In the genomic region with DNA sequence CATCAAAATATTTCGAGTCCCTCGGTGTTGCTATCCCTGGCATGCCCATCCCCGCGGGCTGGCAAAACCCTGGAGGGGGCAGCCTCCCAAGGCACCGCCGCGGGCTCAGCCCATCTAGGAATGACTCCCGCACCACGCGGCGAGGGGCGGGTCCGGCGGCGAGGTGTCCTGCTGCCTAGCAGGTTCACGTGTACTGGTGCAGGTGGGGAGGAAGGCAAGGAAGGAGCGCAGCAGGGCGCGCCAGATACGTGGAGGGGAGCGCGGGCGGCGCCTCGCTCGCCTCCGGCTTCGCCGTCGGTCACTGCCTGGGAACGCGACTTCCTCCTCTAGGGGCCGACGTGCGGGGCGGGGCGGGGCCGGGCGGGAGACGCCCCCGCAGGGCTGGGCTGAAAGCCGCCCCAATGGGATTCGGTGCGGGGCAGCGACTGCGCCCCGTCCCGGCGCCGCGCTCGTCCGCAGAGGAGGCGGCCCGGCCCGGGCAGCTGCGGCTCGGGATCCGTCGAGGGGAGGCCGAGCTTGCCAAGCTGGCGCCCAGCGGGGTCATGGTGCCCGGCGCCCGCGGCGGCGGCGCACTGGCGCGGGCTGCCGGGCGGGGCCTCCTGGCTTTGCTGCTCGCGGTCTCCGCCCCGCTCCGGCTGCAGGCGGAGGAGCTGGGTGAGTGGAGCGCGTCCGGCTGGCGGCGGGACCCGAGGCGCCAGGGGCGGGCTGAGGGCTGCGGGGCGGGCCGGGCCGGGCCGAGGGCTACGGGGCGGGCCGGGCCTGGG, we compare ENCODE assay signal across 8 cellular contexts. TPM values are rescaled to one million over a fixed set of nuclear protein-coding genes. Genes with fewer than 3 reads are reported as not detected.
A peak's percentile ranks its signal among the peaks of the same experiment; 100 is the strongest.
DNase-seq lines count a peak whose midpoint lies in the region; ATAC-seq lines count a peak whose summit lies in the region.

TSS of gene DCBLD1 (plus strand) at position 435 of the 764 bp plus-strand sequence. CDS start at position 543, 108 bp downstream.

- H3K36me3 Mint-ChIP-seq in dendritic cell treated with granulocyte-macrophage colony-stimulating factor and Interleukin-4, amounts not matched to agents 40 ng/mL and 50 ng/mL, for 4 days (ENCODE audit: low read depth): no peaks in the 10 kb centered on the region

- H3K4me1 Mint-ChIP-seq in dendritic cell treated with granulocyte-macrophage colony-stimulating factor and Interleukin-4, amounts not matched to agents 40 ng/mL and 50 ng/mL, for 4 days (ENCODE audit: low read depth): peaks cover 13% of the 10 kb centered on the region

- ATAC-seq in GM18519 (IDR thresholded peaks at IDR 0.05; ENCODE audit: low FRiP score, unreplicated experiment) (peak; percentile 70), HG02973 (IDR thresholded peaks at IDR 0.05; ENCODE audit: unreplicated experiment) (peak; percentile 77), left lobe of liver (peak; percentile 80)

- H3K27ac Mint-ChIP-seq in dendritic cell treated with granulocyte-macrophage colony-stimulating factor and Interleukin-4, amounts not matched to agents 40 ng/mL and 50 ng/mL, for 4 days: peak within 1 kb of the TSS; percentile 83

- intact Hi-C loops in dendritic cell treated with granulocyte-macrophage colony-stimulating factor and Interleukin-4, amounts not matched to agents 40 ng/mL and 50 ng/mL, for 4 days (cut with micrococcal nuclease): loop anchor here (1.0 to 10.0 kb wide), 3 partner anchors 14 to 192 kb away; partner anchors contain the start of genes GOPC and NUS1

- H3K27me3 Mint-ChIP-seq in dendritic cell treated with granulocyte-macrophage colony-stimulating factor and Interleukin-4, amounts not matched to agents 40 ng/mL and 50 ng/mL, for 4 days: peaks cover 46% of the 10 kb centered on the region

- peak; percentile 57 for DNase-seq in A172 (ENCODE audit: low spot score)
- peak; percentile 83 for DNase-seq in NCI-H345 (lab: John Stamatoyannopoulos, UW)
- peak; percentile 34 to 45 for DNase-seq in activated CD4-positive, alpha-beta T cell treated with anti-CD3 and anti-CD28 coated beads for 4 hours
- peak; percentile 88 for DNase-seq in left lobe of liver (ENCODE audit: low spot score)
- peak; percentile 32 to 44 for DNase-seq in stimulated activated CD4-positive, alpha-beta T cell treated with anti-CD3 and anti-CD28 coated beads, Interleukin-2, amount 100 ng/mL, for 48 hours

- peak within 1 kb of the TSS; percentile 94 for H3K4me3 Mint-ChIP-seq in dendritic cell treated with granulocyte-macrophage colony-stimulating factor and Interleukin-4, amounts not matched to agents 40 ng/mL and 50 ng/mL, for 4 days

- no peaks in the 10 kb centered on the region for H3K9me3 Mint-ChIP-seq in dendritic cell treated with granulocyte-macrophage colony-stimulating factor and Interleukin-4, amounts not matched to agents 40 ng/mL and 50 ng/mL, for 4 days

RNA-seq across cellular contexts. Expression of gene DCBLD1, which starts in this region (rescaled TPM):
- 29.6 and 71.1 TPM in 2 replicates for total RNA-seq in A172 (2014; rRNA removed; shearing (Covaris generic))
- total RNA-seq in left lobe of liver: 9.0 TPM

Comparison
In these comparisons a context has a peak if more than half of its experiments do, and no peak if none do; other contexts are left out.
1. Peak in every context shown above with its lines: DNase-seq and ATAC-seq.
2. DNase-seq: peak in every context shown above with its lines; median percentile 88 in left lobe of liver; 83 in NCI-H345; 57 in A172; 40 in activated CD4-positive, alpha-beta T cell treated with anti-CD3 and anti-CD28 coated beads for 4 hours; 38 in stimulated activated CD4-positive, alpha-beta T cell treated with anti-CD3 and anti-CD28 coated beads, Interleukin-2, amount 100 ng/mL, for 48 hours.